In genomic region chr10:120978589-120979252, GRCh38 we compare ENCODE assay signal across 12 cellular contexts.
DNase-seq lines count a peak whose midpoint lies in the region; ATAC-seq and TF ChIP-seq lines count a peak whose summit lies in the region.
"Had no signal": no experiment of that assay in that cellular context is flagged by ENCODE, and none has a peak within 500 bp of the region (broad histone marks: within the 10 kb centered on the region; RNA-seq: fewer than 3 reads in every experiment).

No MANE protein-coding gene starts in this region.

- ATAC-seq in HG03095 (IDR thresholded peaks at IDR 0.05; ENCODE audit: unreplicated experiment) = no peak
- ATAC-seq in HG02759 (IDR thresholded peaks at IDR 0.05; ENCODE audit: unreplicated experiment) = no peak

- CTCF ChIA-PET in HEK293T (lab: Yijun Ruan, JAX) = interaction anchor here (0.9 kb wide), 1 partner anchor 30 kb away, joined by 3 read pairs; no protein-coding TSS in a partner anchor

- H3K4me1 Mint-ChIP-seq in immature natural killer cell = peaks cover 0 to 8% of the 10 kb centered on the region in 2 donors

- H3K9ac ChIP-seq in subcutaneous abdominal adipose tissue (ENCODE audit: low read length in 5 of 5) = no peak overlapping the region

- peaks cover 0 to 12% (median 10%) of the 10 kb centered on the region in 5 donors for H3K4me1 ChIP-seq in subcutaneous abdominal adipose tissue (ENCODE audit: control insufficient read depth in 5 of 5, insufficient read depth in 5 of 5, low read length in 5 of 5)

- POLR2A ChIA-PET in HEK293T (lab: Yijun Ruan, JAX) = interaction anchor here (0.6 to 3.0 kb wide), 14 partner anchors 8 to 285 kb away, joined by 3 to 27 read pairs (median 4); no protein-coding TSS in a partner anchor

- no peaks in the 10 kb centered on the region for H3K36me3 ChIP-seq in subcutaneous abdominal adipose tissue (ENCODE audit: control insufficient read depth in 5 of 5, insufficient read depth in 5 of 5, low read length in 5 of 5)

- peak overlapping the region in 1 of 5 donors; percentile 83 for H3K4me3 Mint-ChIP-seq in immature natural killer cell
- H3K4me3 Mint-ChIP-seq: activated CD8-positive, alpha-beta T cell treated with anti-CD3 and anti-CD28 coated beads for 36 hours had no signal

- H3K9me3 Mint-ChIP-seq in immature natural killer cell = peaks cover 0 to 8% (median under 1%) of the 10 kb centered on the region in 6 donors
- H3K9me3 Mint-ChIP-seq: activated CD8-positive, alpha-beta T cell treated with anti-CD3 and anti-CD28 coated beads for 36 hours had no signal

- peak overlapping the region in 4 of 5 donors; percentile 41 to 65 (median 56) for H3K4me3 ChIP-seq in subcutaneous abdominal adipose tissue (ENCODE audit: low read depth in 1 of 5, low read length in 5 of 5)
- H3K4me3 ChIP-seq: SK-N-MC had no signal

- no peak overlapping the region for H3K27ac Mint-ChIP-seq in immature natural killer cell
- H3K27ac Mint-ChIP-seq: activated CD8-positive, alpha-beta T cell treated with anti-CD3 and anti-CD28 coated beads for 36 hours had no signal

- DNase-seq in HEK293T (ENCODE audit: extremely low spot score) = peak; percentile 66
- DNase-seq in amniotic epithelial cell (ENCODE audit: low read depth) = peak; percentile 92
- DNase-seq in kidney glomerular epithelial cell (lab: John Stamatoyannopoulos, UW) = peak; percentile 81
- DNase-seq in immature natural killer cell = no peak
- DNase-seq in activated naive CD4-positive, alpha-beta T cell (lab: John Stamatoyannopoulos, UW) = no peak
- DNase-seq: GOT3, naive B cell had no signal

- H3K27me3 Mint-ChIP-seq in immature natural killer cell (ENCODE audit: low read depth in 3 of 3) = peaks cover 10 to 20% (median 10%) of the 10 kb centered on the region in 3 donors

- peaks cover 10 to 33% (median 25%) of the 10 kb centered on the region in 5 donors for H3K27me3 ChIP-seq in subcutaneous abdominal adipose tissue (ENCODE audit: control insufficient read depth in 5 of 5, insufficient read depth in 4 of 5, low read length in 5 of 5)

- H3K27ac ChIP-seq in subcutaneous abdominal adipose tissue (ENCODE audit: low read depth, low read length) = no peak overlapping the region
- H3K27ac ChIP-seq: SK-N-MC had no signal

- no peaks in the 10 kb centered on the region for H3K36me3 Mint-ChIP-seq in immature natural killer cell
- H3K36me3 Mint-ChIP-seq: naive B cell had no signal

- peaks cover 7 to 15% (median 13%) of the 10 kb centered on the region in 5 donors for H3K9me3 ChIP-seq in subcutaneous abdominal adipose tissue (ENCODE audit: control insufficient read depth in 5 of 5, low read length in 5 of 5)

TF ChIP-seq in HEK293T, 16 proteins besides CTCF, POLR2A, EP300 and RAD21:
- TF ChIP-seq LEF1 (IDR thresholded peaks at IDR 0.05; ENCODE audit: borderline replicate concordance) (peak; percentile 43; the same call in 1 of the 2 replicates), ELF4 (IDR thresholded peaks at IDR 0.05) (no peak), CTBP1 (IDR thresholded peaks at IDR 0.05; ENCODE audit: borderline replicate concordance) (peak; percentile 98), L3MBTL2 (conservative IDR thresholded peaks at IDR 0.05) (peak; percentile 29), PKNOX1 (IDR thresholded peaks at IDR 0.05) (peak; percentile 96), ZNF384 (IDR thresholded peaks at IDR 0.05) (no peak), FOXM1 (IDR thresholded peaks at IDR 0.05; ENCODE audit: borderline replicate concordance) (0 out of 2 replicates have a peak, but pooled peaks have one; percentile 33), ARNT (IDR thresholded peaks at IDR 0.05) (0 out of 2 replicates have a peak, but pooled peaks have one; percentile 17)
TF ChIP-seq in HEK293T: peak in this region for 6.

Comparison
In these comparisons a context has a peak if more than half of its experiments do, and no peak if none do; other contexts are left out.
1. DNase-seq: peak in HEK293T (single experiment), amniotic epithelial cell (single experiment) and kidney glomerular epithelial cell (single experiment); none in immature natural killer cell (0 of 3) and activated naive CD4-positive, alpha-beta T cell (0 of 4).